ENCODE assay signal across 1 cellular context in the genomic region with DNA sequence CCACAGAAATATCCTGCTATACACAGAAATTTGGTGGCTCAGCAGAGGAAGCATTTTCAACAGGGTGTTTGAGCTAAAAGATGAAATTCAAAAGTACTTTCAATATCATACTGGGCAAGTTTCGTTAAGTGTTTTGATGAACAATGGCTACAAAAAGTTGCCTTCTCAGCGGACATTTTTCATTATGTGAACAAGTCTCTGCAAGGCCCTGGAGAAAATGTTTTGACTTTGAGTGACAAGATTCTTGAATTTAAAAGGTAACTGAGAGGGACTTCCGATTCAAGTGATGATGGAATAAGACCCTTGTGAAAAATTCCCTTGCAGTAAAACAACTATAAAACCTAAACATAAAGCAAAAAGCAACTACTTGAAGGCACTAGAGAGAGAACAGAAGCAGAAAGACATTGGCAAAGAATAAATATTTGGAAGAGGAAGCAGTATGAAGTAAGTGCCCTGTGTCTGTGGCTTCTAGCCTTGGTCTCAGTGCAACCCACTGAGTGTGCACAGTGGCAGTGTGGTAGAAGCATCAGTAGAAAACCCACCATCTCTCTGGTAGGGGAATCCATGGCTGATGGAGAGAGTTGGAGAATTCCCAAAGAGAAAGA.
TF ChIP-seq lines count a peak whose summit lies in the region.

No MANE protein-coding gene starts in this region.

TF ChIP-seq in K562, 482 proteins besides CTCF, POLR2A, EP300 and RAD21 (continued from another document):
- TF ChIP-seq, protein P1, sequence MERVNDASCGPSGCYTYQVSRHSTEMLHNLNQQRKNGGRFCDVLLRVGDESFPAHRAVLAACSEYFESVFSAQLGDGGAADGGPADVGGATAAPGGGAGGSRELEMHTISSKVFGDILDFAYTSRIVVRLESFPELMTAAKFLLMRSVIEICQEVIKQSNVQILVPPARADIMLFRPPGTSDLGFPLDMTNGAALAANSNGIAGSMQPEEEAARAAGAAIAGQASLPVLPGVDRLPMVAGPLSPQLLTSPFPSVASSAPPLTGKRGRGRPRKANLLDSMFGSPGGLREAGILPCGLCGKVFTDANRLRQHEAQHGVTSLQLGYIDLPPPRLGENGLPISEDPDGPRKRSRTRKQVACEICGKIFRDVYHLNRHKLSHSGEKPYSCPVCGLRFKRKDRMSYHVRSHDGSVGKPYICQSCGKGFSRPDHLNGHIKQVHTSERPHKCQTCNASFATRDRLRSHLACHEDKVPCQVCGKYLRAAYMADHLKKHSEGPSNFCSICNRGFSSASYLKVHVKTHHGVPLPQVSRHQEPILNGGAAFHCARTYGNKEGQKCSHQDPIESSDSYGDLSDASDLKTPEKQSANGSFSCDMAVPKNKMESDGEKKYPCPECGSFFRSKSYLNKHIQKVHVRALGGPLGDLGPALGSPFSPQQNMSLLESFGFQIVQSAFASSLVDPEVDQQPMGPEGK (CRISPR knock-in tag; IDR thresholded peaks at IDR 0.05; ENCODE audit: borderline replicate concordance): 0 out of 2 replicates have a peak, but pooled peaks have one; percentile 55
- TF ChIP-seq LCOR (CRISPR knock-in tag; IDR thresholded peaks at IDR 0.05) (0 out of 2 replicates have a peak, but pooled peaks have one; percentile 14), ZNF76 (CRISPR knock-in tag; IDR thresholded peaks at IDR 0.05; ENCODE audit: borderline replicate concordance) (0 out of 2 replicates have a peak, but pooled peaks have one; percentile 43), NR1H2 (CRISPR knock-in tag; IDR thresholded peaks at IDR 0.05) (no peak), GTF2E2 (tag; IDR thresholded peaks at IDR 0.05) (peak; percentile 12; the same call in 1 of the 2 replicates)
